ENCODE assay signal across 28 cellular contexts in genomic region chr2:239584986-239585385, GRCh38.
DNase-seq lines count a peak whose midpoint lies in the region; FAIRE-seq and TF ChIP-seq lines count a peak whose summit lies in the region.
"Had no signal": no experiment of that assay in that cellular context is flagged by ENCODE, and none has a peak within 500 bp of the region (broad histone marks: within the 10 kb centered on the region; RNA-seq: fewer than 3 reads in every experiment).

No MANE protein-coding gene starts in this region.

- no peaks in the 10 kb centered on the region for H3K9me3 Mint-ChIP-seq in activated naive CD4-positive, alpha-beta T cell treated with anti-CD3 and anti-CD28 coated beads, Interleukin-2, amount 50 U/mL, for 24 hours
- H3K9me3 Mint-ChIP-seq in activated naive CD4-positive, alpha-beta T cell treated with anti-CD3 and anti-CD28 coated beads for 36 hours, result no peaks in the 10 kb centered on the region
- H3K9me3 Mint-ChIP-seq: CD8-positive, alpha-beta memory T cell; GM23338 had no signal

- H3K36me3 ChIP-seq in kidney (ENCODE audit: control insufficient read depth in 1 of 2, insufficient read depth in 2 of 2, low read length in 2 of 2) (no peaks in the 10 kb centered on the region), small intestine (ENCODE audit: control insufficient read depth in 2 of 2, insufficient read depth in 2 of 2, low read length in 2 of 2) (no peaks in the 10 kb centered on the region)
- H3K36me3 ChIP-seq: SJSA1 had no signal

- H3K9ac ChIP-seq in kidney (ENCODE audit: low read length in 2 of 2), result no peak overlapping the region

- no peaks in the 10 kb centered on the region for H3K27me3 Mint-ChIP-seq in activated naive CD4-positive, alpha-beta T cell treated with anti-CD3 and anti-CD28 coated beads, Interleukin-2, amount 50 U/mL, for 24 hours
- H3K27me3 Mint-ChIP-seq in activated naive CD4-positive, alpha-beta T cell treated with anti-CD3 and anti-CD28 coated beads for 36 hours (ENCODE audit: low read depth), result no peaks in the 10 kb centered on the region

- CTCF ChIA-PET in activated naive CD4-positive, alpha-beta T cell treated with anti-CD3 and anti-CD28 coated beads for 36 hours (lab: Charles Lee), result no interaction called here

- H3K36me3 Mint-ChIP-seq in activated naive CD4-positive, alpha-beta T cell treated with anti-CD3 and anti-CD28 coated beads, Interleukin-2, amount 50 U/mL, for 24 hours, result no peaks in the 10 kb centered on the region
- no peaks in the 10 kb centered on the region for H3K36me3 Mint-ChIP-seq in activated naive CD4-positive, alpha-beta T cell treated with anti-CD3 and anti-CD28 coated beads for 36 hours (ENCODE audit: low read depth)
- H3K36me3 Mint-ChIP-seq: CD8-positive, alpha-beta memory T cell had no signal

- peak overlapping the region; percentile 32 for H3K27ac Mint-ChIP-seq in activated naive CD4-positive, alpha-beta T cell treated with anti-CD3 and anti-CD28 coated beads, Interleukin-2, amount 50 U/mL, for 24 hours
- no peak overlapping the region for H3K27ac Mint-ChIP-seq in activated naive CD4-positive, alpha-beta T cell treated with anti-CD3 and anti-CD28 coated beads for 36 hours
- H3K27ac Mint-ChIP-seq: CD8-positive, alpha-beta memory T cell; GM23338 had no signal

- H3K27ac ChIP-seq in kidney (ENCODE audit: low read depth in 2 of 2, low read length in 2 of 2) (no peak overlapping the region), small intestine (ENCODE audit: low read depth in 1 of 2, low read length in 1 of 2) (no peak overlapping the region)
- H3K27ac ChIP-seq: C4-2B, SJSA1 had no signal

- intact Hi-C loops in activated naive CD4-positive, alpha-beta T cell treated with anti-CD3 and anti-CD28 coated beads for 36 hours (cut with micrococcal nuclease), result no loop called here
- intact Hi-C loops in kidney (cut with DNase I) (no loop called here), posterior vena cava (cut with DNase I) (no loop called here)

- no peak overlapping the region for H3K4me3 Mint-ChIP-seq in activated naive CD4-positive, alpha-beta T cell treated with anti-CD3 and anti-CD28 coated beads, Interleukin-2, amount 50 U/mL, for 24 hours
- no peak overlapping the region for H3K4me3 Mint-ChIP-seq in activated naive CD4-positive, alpha-beta T cell treated with anti-CD3 and anti-CD28 coated beads for 36 hours
- H3K4me3 Mint-ChIP-seq: CD8-positive, alpha-beta memory T cell; GM23338 had no signal

- H3K27me3 ChIP-seq in small intestine (ENCODE audit: control insufficient read depth in 2 of 2, insufficient read depth in 2 of 2, low read length in 2 of 2), result peaks cover 0 to 2% of the 10 kb centered on the region in 2 donors

- H3K4me1 ChIP-seq in kidney (ENCODE audit: control insufficient read depth in 1 of 2, insufficient read depth in 1 of 2, low read depth in 1 of 2, low read length in 2 of 2), result no peaks in the 10 kb centered on the region
- no peaks in the 10 kb centered on the region for H3K4me1 ChIP-seq in small intestine (ENCODE audit: control insufficient read depth in 2 of 2, insufficient read depth in 1 of 2, low read depth in 1 of 2, low read length in 1 of 2)
- H3K4me1 ChIP-seq: SJSA1 had no signal

- H3K4me3 ChIP-seq in kidney (ENCODE audit: low read length in 2 of 2), result no peak overlapping the region
- H3K4me3 ChIP-seq in small intestine (ENCODE audit: low read depth in 1 of 2, low read length in 2 of 2), result no peak overlapping the region
- H3K4me3 ChIP-seq: GM12878, GM23338, SJSA1 had no signal

- 41 to 76% (median 52%) methylated on average over 3 of the region's 3 CpGs for WGBS in small intestine, 3 donors

- DNase-seq in activated naive CD4-positive, alpha-beta T cell treated with anti-CD3 and anti-CD28 coated beads for 36 hours, result no peak
- DNase-seq in kidney, result peak; percentile 43
- DNase-seq in posterior vena cava (ENCODE audit: low spot score), result peak; percentile 52
- DNase-seq in NCI-H1105 treated with DMSO at 0.1 percent for 48 hours (lab: John Stamatoyannopoulos, UW), result no peak
- DNase-seq in OCI-M2 (lab: John Stamatoyannopoulos, UW; ENCODE audit: unreplicated experiment), result no peak
- DNase-seq in small intestine, result no peak
- DNase-seq: AML-193, DMS 273 treated with DMSO at 0.1 percent for 48 hours, DMS79, EL, GDM1, KBM-7, MV-4-11, NCI-H1105, NCI-H146, NCI-H1930, NCI-H2107, NCI-H446, NCI-H524 treated with DMSO at 0.1 percent for 48 hours, NCI-H774, PC-3 had no signal

- no peak for TF ChIP-seq CTCF in kidney (IDR thresholded peaks at IDR 0.05; ENCODE audit: borderline replicate concordance, extremely low read depth, insufficient read depth)

- FAIRE-seq in kidney (lab: Jason Lieb, UNC) (no peak), small intestine (lab: Jason Lieb, UNC) (no peak)
- FAIRE-seq: A204.1, GM12878 had no signal

- H3K4me1 Mint-ChIP-seq in activated naive CD4-positive, alpha-beta T cell treated with anti-CD3 and anti-CD28 coated beads, Interleukin-2, amount 50 U/mL, for 24 hours, result no peaks in the 10 kb centered on the region
- H3K4me1 Mint-ChIP-seq in activated naive CD4-positive, alpha-beta T cell treated with anti-CD3 and anti-CD28 coated beads for 36 hours (ENCODE audit: low read depth), result no peaks in the 10 kb centered on the region

- H3K9me3 ChIP-seq in kidney (ENCODE audit: control insufficient read depth in 1 of 2, low read length in 2 of 2) (no peaks in the 10 kb centered on the region), small intestine (ENCODE audit: control insufficient read depth, low read depth) (no peaks in the 10 kb centered on the region)
- H3K9me3 ChIP-seq: SJSA1 had no signal

Comparison
In these comparisons a context has a peak if more than half of its experiments do, and no peak if none do; other contexts are left out.
1. DNase-seq: peak in kidney (single experiment) and posterior vena cava (single experiment); none in activated naive CD4-positive, alpha-beta T cell treated with anti-CD3 and anti-CD28 coated beads for 36 hours (single experiment), NCI-H1105 treated with DMSO at 0.1 percent for 48 hours (single experiment), OCI-M2 (single experiment) and small intestine (single experiment).